1 cellular context compared by ENCODE assay signal in the genomic region with DNA sequence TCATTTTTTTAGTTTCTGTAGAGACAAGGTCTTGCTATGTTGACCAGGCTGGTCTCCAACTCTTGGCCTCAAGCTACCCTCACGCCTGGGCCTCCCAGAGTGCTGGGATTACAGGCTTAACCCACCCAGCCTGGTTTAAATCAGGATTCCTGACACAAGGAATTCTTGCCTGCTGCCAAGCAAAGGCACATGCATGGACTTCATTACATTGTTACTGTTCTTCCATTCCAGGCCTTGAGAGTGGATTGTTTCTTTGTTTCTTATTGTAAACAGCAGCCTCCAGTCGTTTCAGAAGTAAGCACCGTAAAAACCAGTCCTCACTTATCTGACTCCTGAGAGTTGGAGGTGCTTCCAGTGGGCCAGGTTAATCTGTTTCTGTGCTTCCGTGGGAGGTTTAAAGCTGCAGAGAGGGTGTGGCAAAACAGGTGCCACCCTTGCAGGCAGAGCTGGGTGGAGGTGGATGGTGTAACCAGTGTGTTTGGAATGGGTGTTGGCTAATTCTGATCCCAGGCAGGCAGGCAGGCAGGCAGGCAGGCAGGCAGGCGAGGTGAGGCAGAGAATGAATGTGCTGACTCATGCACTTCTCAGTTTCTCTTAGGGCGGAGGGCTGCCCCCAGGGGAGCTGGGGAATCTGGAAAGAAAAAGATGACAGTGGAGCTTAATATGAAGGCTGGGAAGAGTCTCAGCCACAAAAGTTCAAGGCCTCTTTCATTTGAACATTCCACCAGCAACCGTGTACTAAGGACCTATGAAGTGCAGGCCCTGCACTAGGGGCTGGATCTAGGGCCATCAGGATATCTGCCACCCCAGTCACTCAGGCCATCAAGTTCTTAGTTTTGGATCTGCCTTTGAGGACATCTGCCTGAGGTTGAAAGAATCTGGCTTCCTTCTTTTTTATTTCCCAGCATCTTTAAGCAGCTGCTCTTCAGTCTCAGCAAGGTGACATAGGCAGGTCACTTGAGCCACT.
TF ChIP-seq lines count a peak whose summit lies in the region.

No MANE protein-coding gene starts in this region.

TF ChIP-seq in K562, 482 proteins besides CTCF, POLR2A, EP300 and RAD21 (continued from another document and continues in another):
- no peak for TF ChIP-seq ZNF584 (CRISPR knock-in tag; IDR thresholded peaks at IDR 0.05; ENCODE audit: low read depth)
- TF ChIP-seq ETS2 (tag; IDR thresholded peaks at IDR 0.05; ENCODE audit: borderline replicate concordance, poor library complexity, severe bottlenecking) = no peak
- no peak for TF ChIP-seq EHMT2 (IDR thresholded peaks at IDR 0.05)
- TF ChIP-seq GATA2 (CRISPR knock-in tag; IDR thresholded peaks at IDR 0.05) = no peak
- TF ChIP-seq ARID1B (IDR thresholded peaks at IDR 0.05) = peak; percentile 76
- TF ChIP-seq ZSCAN29 (IDR thresholded peaks at IDR 0.05) = no peak
- TF ChIP-seq YBX1 (IDR thresholded peaks at IDR 0.05) = no peak
- no peak for TF ChIP-seq NFXL1 (CRISPR knock-in tag; IDR thresholded peaks at IDR 0.05)
- TF ChIP-seq, protein P1, sequence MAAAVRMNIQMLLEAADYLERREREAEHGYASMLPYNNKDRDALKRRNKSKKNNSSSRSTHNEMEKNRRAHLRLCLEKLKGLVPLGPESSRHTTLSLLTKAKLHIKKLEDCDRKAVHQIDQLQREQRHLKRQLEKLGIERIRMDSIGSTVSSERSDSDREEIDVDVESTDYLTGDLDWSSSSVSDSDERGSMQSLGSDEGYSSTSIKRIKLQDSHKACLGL (CRISPR knock-in tag; IDR thresholded peaks at IDR 0.05; ENCODE audit: borderline replicate concordance, poor library complexity, severe bottlenecking) = no peak
- TF ChIP-seq, protein P2, sequence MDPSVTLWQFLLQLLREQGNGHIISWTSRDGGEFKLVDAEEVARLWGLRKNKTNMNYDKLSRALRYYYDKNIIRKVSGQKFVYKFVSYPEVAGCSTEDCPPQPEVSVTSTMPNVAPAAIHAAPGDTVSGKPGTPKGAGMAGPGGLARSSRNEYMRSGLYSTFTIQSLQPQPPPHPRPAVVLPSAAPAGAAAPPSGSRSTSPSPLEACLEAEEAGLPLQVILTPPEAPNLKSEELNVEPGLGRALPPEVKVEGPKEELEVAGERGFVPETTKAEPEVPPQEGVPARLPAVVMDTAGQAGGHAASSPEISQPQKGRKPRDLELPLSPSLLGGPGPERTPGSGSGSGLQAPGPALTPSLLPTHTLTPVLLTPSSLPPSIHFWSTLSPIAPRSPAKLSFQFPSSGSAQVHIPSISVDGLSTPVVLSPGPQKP (CRISPR knock-in tag; IDR thresholded peaks at IDR 0.05) = no peak
- peak; percentile 100 for TF ChIP-seq C11orf30 (IDR thresholded peaks at IDR 0.05; ENCODE audit: low read depth)
- TF ChIP-seq NCOA1 (IDR thresholded peaks at IDR 0.05; ENCODE audit: low read depth) = peak; percentile 32; the same call in 1 of the 2 replicates
- TF ChIP-seq ZZZ3 (IDR thresholded peaks at IDR 0.05) = 0 out of 2 replicates have a peak, but pooled peaks have one; percentile 20
- TF ChIP-seq MYNN (IDR thresholded peaks at IDR 0.05) = no peak
- no peak for TF ChIP-seq MYNN (CRISPR knock-in tag; IDR thresholded peaks at IDR 0.05)
- TF ChIP-seq SMARCA4 (IDR thresholded peaks at IDR 0.05) = peak; percentile 83
- TF ChIP-seq ZNF133 (CRISPR knock-in tag; IDR thresholded peaks at IDR 0.05) = no peak
- TF ChIP-seq, protein P3, sequence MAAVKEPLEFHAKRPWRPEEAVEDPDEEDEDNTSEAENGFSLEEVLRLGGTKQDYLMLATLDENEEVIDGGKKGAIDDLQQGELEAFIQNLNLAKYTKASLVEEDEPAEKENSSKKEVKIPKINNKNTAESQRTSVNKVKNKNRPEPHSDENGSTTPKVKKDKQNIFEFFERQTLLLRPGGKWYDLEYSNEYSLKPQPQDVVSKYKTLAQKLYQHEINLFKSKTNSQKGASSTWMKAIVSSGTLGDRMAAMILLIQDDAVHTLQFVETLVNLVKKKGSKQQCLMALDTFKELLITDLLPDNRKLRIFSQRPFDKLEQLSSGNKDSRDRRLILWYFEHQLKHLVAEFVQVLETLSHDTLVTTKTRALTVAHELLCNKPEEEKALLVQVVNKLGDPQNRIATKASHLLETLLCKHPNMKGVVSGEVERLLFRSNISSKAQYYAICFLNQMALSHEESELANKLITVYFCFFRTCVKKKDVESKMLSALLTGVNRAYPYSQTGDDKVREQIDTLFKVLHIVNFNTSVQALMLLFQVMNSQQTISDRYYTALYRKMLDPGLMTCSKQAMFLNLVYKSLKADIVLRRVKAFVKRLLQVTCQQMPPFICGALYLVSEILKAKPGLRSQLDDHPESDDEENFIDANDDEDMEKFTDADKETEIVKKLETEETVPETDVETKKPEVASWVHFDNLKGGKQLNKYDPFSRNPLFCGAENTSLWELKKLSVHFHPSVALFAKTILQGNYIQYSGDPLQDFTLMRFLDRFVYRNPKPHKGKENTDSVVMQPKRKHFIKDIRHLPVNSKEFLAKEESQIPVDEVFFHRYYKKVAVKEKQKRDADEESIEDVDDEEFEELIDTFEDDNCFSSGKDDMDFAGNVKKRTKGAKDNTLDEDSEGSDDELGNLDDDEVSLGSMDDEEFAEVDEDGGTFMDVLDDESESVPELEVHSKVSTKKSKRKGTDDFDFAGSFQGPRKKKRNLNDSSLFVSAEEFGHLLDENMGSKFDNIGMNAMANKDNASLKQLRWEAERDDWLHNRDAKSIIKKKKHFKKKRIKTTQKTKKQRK (IDR thresholded peaks at IDR 0.05; ENCODE audit: borderline replicate concordance, low read depth, low read length) = no peak
- TF ChIP-seq NONO (IDR thresholded peaks at IDR 0.05; ENCODE audit: low read depth in 2 of 2, low read length in 1 of 2) = no peak
- TF ChIP-seq RCOR1 (IDR thresholded peaks at IDR 0.05; ENCODE audit: borderline replicate concordance in 1 of 2, low read depth in 2 of 2, low read length in 2 of 2) = no peak
- TF ChIP-seq, protein P4, sequence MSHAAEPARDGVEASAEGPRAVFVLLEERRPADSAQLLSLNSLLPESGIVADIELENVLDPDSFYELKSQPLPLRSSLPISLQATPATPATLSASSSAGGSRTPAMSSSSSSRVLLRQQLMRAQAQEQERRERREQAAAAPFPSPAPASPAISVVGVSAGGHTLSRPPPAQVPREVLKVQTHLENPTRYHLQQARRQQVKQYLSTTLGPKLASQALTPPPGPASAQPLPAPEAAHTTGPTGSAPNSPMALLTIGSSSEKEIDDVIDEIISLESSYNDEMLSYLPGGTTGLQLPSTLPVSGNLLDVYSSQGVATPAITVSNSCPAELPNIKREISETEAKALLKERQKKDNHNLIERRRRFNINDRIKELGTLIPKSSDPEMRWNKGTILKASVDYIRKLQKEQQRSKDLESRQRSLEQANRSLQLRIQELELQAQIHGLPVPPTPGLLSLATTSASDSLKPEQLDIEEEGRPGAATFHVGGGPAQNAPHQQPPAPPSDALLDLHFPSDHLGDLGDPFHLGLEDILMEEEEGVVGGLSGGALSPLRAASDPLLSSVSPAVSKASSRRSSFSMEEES (CRISPR knock-in tag; IDR thresholded peaks at IDR 0.05) = no peak
- peak; percentile 70; the same call in 1 of the 2 replicates for TF ChIP-seq TAF7 (tag; IDR thresholded peaks at IDR 0.05)
- TF ChIP-seq CBX5 (IDR thresholded peaks at IDR 0.05; ENCODE audit: borderline replicate concordance, low read depth) = peak; percentile 76
- TF ChIP-seq, protein P5, sequence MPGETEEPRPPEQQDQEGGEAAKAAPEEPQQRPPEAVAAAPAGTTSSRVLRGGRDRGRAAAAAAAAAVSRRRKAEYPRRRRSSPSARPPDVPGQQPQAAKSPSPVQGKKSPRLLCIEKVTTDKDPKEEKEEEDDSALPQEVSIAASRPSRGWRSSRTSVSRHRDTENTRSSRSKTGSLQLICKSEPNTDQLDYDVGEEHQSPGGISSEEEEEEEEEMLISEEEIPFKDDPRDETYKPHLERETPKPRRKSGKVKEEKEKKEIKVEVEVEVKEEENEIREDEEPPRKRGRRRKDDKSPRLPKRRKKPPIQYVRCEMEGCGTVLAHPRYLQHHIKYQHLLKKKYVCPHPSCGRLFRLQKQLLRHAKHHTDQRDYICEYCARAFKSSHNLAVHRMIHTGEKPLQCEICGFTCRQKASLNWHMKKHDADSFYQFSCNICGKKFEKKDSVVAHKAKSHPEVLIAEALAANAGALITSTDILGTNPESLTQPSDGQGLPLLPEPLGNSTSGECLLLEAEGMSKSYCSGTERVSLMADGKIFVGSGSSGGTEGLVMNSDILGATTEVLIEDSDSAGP (CRISPR knock-in tag; IDR thresholded peaks at IDR 0.05) = no peak
- TF ChIP-seq ESRRA (IDR thresholded peaks at IDR 0.05; ENCODE audit: borderline replicate concordance, low read depth) = no peak
- TF ChIP-seq CBFA2T3 (IDR thresholded peaks at IDR 0.05) = peak; percentile 34; the same call in 1 of the 2 replicates
- TF ChIP-seq, protein P6, sequence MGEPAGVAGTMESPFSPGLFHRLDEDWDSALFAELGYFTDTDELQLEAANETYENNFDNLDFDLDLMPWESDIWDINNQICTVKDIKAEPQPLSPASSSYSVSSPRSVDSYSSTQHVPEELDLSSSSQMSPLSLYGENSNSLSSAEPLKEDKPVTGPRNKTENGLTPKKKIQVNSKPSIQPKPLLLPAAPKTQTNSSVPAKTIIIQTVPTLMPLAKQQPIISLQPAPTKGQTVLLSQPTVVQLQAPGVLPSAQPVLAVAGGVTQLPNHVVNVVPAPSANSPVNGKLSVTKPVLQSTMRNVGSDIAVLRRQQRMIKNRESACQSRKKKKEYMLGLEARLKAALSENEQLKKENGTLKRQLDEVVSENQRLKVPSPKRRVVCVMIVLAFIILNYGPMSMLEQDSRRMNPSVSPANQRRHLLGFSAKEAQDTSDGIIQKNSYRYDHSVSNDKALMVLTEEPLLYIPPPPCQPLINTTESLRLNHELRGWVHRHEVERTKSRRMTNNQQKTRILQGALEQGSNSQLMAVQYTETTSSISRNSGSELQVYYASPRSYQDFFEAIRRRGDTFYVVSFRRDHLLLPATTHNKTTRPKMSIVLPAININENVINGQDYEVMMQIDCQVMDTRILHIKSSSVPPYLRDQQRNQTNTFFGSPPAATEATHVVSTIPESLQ (CRISPR knock-in tag; IDR thresholded peaks at IDR 0.05) = no peak
- no peak for TF ChIP-seq ZNF3 (CRISPR knock-in tag; IDR thresholded peaks at IDR 0.05)
- TF ChIP-seq, protein P7, sequence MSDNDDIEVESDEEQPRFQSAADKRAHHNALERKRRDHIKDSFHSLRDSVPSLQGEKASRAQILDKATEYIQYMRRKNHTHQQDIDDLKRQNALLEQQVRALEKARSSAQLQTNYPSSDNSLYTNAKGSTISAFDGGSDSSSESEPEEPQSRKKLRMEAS (CRISPR knock-in tag; IDR thresholded peaks at IDR 0.05) = no peak
- peak in 1 of 3 experiments; percentile 26 for TF ChIP-seq YY1 (IDR thresholded peaks at IDR 0.05; ENCODE audit: borderline replicate concordance in 1 of 3, control insufficient read depth in 1 of 3, extremely low read depth in 1 of 3, insufficient read depth in 3 of 3, insufficient read length in 1 of 3, insufficient replicate concordance in 2 of 3, low read depth in 1 of 3, low read length in 2 of 3)
- TF ChIP-seq SREBF2 (CRISPR knock-in tag; IDR thresholded peaks at IDR 0.05) = no peak
- TF ChIP-seq, protein P8, sequence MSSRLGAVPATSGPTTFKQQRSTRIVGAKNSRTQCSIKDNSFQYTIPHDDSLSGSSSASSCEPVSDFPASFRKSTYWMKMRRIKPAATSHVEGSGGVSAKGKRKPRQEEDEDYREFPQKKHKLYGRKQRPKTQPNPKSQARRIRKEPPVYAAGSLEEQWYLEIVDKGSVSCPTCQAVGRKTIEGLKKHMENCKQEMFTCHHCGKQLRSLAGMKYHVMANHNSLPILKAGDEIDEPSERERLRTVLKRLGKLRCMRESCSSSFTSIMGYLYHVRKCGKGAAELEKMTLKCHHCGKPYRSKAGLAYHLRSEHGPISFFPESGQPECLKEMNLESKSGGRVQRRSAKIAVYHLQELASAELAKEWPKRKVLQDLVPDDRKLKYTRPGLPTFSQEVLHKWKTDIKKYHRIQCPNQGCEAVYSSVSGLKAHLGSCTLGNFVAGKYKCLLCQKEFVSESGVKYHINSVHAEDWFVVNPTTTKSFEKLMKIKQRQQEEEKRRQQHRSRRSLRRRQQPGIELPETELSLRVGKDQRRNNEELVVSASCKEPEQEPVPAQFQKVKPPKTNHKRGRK (tag; IDR thresholded peaks at IDR 0.05) = no peak
- TF ChIP-seq ZC3H4 (CRISPR knock-in tag; IDR thresholded peaks at IDR 0.05; ENCODE audit: borderline replicate concordance) = no peak
- TF ChIP-seq, protein P9, sequence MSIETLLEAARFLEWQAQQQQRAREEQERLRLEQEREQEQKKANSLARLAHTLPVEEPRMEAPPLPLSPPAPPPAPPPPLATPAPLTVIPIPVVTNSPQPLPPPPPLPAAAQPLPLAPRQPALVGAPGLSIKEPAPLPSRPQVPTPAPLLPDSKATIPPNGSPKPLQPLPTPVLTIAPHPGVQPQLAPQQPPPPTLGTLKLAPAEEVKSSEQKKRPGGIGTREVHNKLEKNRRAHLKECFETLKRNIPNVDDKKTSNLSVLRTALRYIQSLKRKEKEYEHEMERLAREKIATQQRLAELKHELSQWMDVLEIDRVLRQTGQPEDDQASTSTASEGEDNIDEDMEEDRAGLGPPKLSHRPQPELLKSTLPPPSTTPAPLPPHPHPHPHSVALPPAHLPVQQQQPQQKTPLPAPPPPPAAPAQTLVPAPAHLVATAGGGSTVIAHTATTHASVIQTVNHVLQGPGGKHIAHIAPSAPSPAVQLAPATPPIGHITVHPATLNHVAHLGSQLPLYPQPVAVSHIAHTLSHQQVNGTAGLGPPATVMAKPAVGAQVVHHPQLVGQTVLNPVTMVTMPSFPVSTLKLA (conservative IDR thresholded peaks at IDR 0.05) = no peak
- TF ChIP-seq SMAD3 (CRISPR knock-in tag; conservative IDR thresholded peaks at IDR 0.05) = no peak
- TF ChIP-seq ZNF780A (CRISPR knock-in tag; IDR thresholded peaks at IDR 0.05) = peak; percentile 88; the same call in 1 of the 2 replicates
- TF ChIP-seq, protein P10, sequence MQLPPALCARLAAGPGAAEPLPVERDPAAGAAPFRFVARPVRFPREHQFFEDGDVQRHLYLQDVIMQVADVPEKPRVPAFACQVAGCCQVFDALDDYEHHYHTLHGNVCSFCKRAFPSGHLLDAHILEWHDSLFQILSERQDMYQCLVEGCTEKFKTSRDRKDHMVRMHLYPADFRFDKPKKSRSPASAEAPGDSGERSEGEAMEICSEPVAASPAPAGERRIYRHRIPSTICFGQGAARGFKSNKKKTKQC (CRISPR knock-in tag; IDR thresholded peaks at IDR 0.05) = no peak
- TF ChIP-seq ZNF146 (CRISPR knock-in tag; IDR thresholded peaks at IDR 0.05; ENCODE audit: unreplicated experiment) = no peak
- TF ChIP-seq, protein P11, sequence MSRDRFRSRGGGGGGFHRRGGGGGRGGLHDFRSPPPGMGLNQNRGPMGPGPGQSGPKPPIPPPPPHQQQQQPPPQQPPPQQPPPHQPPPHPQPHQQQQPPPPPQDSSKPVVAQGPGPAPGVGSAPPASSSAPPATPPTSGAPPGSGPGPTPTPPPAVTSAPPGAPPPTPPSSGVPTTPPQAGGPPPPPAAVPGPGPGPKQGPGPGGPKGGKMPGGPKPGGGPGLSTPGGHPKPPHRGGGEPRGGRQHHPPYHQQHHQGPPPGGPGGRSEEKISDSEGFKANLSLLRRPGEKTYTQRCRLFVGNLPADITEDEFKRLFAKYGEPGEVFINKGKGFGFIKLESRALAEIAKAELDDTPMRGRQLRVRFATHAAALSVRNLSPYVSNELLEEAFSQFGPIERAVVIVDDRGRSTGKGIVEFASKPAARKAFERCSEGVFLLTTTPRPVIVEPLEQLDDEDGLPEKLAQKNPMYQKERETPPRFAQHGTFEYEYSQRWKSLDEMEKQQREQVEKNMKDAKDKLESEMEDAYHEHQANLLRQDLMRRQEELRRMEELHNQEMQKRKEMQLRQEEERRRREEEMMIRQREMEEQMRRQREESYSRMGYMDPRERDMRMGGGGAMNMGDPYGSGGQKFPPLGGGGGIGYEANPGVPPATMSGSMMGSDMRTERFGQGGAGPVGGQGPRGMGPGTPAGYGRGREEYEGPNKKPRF (IDR thresholded peaks at IDR 0.05; ENCODE audit: low read depth, low read length) = no peak
- no peak for TF ChIP-seq GABPA (tag; conservative IDR thresholded peaks at IDR 0.05; ENCODE audit: low read depth)
- no peak for TF ChIP-seq U2AF1 (optimal IDR thresholded peaks at IDR 0.05; ENCODE audit: low read depth, low read length)
- peak; percentile 98 for TF ChIP-seq NFE2 (IDR thresholded peaks at IDR 0.05; ENCODE audit: low read depth)
